ENCODE assay signal across 23 cellular contexts in genomic region chr3:108097326-108098035, GRCh38. TPM values are rescaled to one million over a fixed set of nuclear protein-coding genes. Genes with fewer than 3 reads are reported as not detected.
DNase-seq lines count a peak whose midpoint lies in the region; ATAC-seq, FAIRE-seq and TF ChIP-seq lines count a peak whose summit lies in the region.
"Had no signal": no experiment of that assay in that cellular context is flagged by ENCODE, and none has a peak within 500 bp of the region (broad histone marks: within the 10 kb centered on the region; RNA-seq: fewer than 3 reads in every experiment).

No MANE protein-coding gene starts in this region.

- H3K27me3 Mint-ChIP-seq in activated naive CD8-positive, alpha-beta T cell treated with anti-CD3 and anti-CD28 coated beads, Interleukin-2, amount 10 ng/mL, durations not matched to agents 7 days and 5 days: no peaks in the 10 kb centered on the region
- H3K27me3 Mint-ChIP-seq in activated naive CD8-positive, alpha-beta T cell treated with anti-CD3 and anti-CD28 coated beads, Interleukin-2, amount 50 U/mL, for 24 hours: no peaks in the 10 kb centered on the region
- no peaks in the 10 kb centered on the region for H3K27me3 Mint-ChIP-seq in stimulated activated naive B cell treated with anti-CD40 and anti-IgM and Interleukin-4, amounts not matched to agents 10 μg/mL and 1 μg/mL and 100 μg/mL, for 72 hours

- FAIRE-seq in K562 (lab: Jason Lieb, UNC): no peak
- FAIRE-seq: A204.1, endothelial cell of umbilical vein, pancreas had no signal

- no peaks in the 10 kb centered on the region for H3K36me3 Mint-ChIP-seq in activated naive CD8-positive, alpha-beta T cell treated with anti-CD3 and anti-CD28 coated beads, Interleukin-2, amount 10 ng/mL, durations not matched to agents 7 days and 5 days
- no peaks in the 10 kb centered on the region for H3K36me3 Mint-ChIP-seq in activated naive CD8-positive, alpha-beta T cell treated with anti-CD3 and anti-CD28 coated beads, Interleukin-2, amount 50 U/mL, for 24 hours (ENCODE audit: low read depth)
- peaks cover 1 to 18% of the 10 kb centered on the region in 2 donors for H3K36me3 Mint-ChIP-seq in stimulated activated naive B cell treated with anti-CD40 and anti-IgM and Interleukin-4, amounts not matched to agents 10 μg/mL and 1 μg/mL and 100 μg/mL, for 72 hours

- in situ Hi-C loops in K562 (cut with MboI): no loop called here

- ATAC-seq in activated naive CD8-positive, alpha-beta T cell treated with anti-CD3 and anti-CD28 coated beads, Interleukin-2, amount 10 ng/mL, durations not matched to agents 7 days and 5 days (ENCODE audit: low read depth): no peak
- no peak for ATAC-seq in activated naive CD8-positive, alpha-beta T cell treated with anti-CD3 and anti-CD28 coated beads, Interleukin-2, amount 50 U/mL, for 24 hours
- ATAC-seq in K562 (no peak), HG02840 (IDR thresholded peaks at IDR 0.05; ENCODE audit: low FRiP score, unreplicated experiment) (no peak)
- ATAC-seq in stimulated activated naive B cell treated with anti-CD40 and anti-IgM and Interleukin-4, amounts not matched to agents 10 μg/mL and 1 μg/mL and 100 μg/mL, for 72 hours (replicated peaks): no peak
- ATAC-seq: Panc1, right cardiac atrium had no signal

- POLR2A ChIA-PET in activated naive CD8-positive, alpha-beta T cell treated with anti-CD3 and anti-CD28 coated beads, Interleukin-2, amount 10 ng/mL, durations not matched to agents 7 days and 5 days (lab: Charles Lee): interaction anchor here (1.7 kb wide), 1 partner anchor 27 kb away, joined by 6 read pairs; no protein-coding TSS in a partner anchor
- POLR2A ChIA-PET in K562 (lab: Yijun Ruan, JAX): interaction anchor here (0.6 kb wide), 1 partner anchor 23 kb away, joined by 3 read pairs; no protein-coding TSS in a partner anchor

- peak overlapping the region; percentile 15 for H3K27ac Mint-ChIP-seq in activated naive CD8-positive, alpha-beta T cell treated with anti-CD3 and anti-CD28 coated beads, Interleukin-2, amount 10 ng/mL, durations not matched to agents 7 days and 5 days
- no peak overlapping the region for H3K27ac Mint-ChIP-seq in activated naive CD8-positive, alpha-beta T cell treated with anti-CD3 and anti-CD28 coated beads, Interleukin-2, amount 50 U/mL, for 24 hours
- H3K27ac Mint-ChIP-seq in stimulated activated naive B cell treated with anti-CD40 and anti-IgM and Interleukin-4, amounts not matched to agents 10 μg/mL and 1 μg/mL and 100 μg/mL, for 72 hours: peak overlapping the region; percentile 38
- H3K27ac Mint-ChIP-seq: T-helper 1 cell treated with Interleukin-12 subunit alpha and Interleukin-12 subunit beta and Interleukin-4 antibody, amounts not matched to agents 30 μg/mL and 1 μg/mL, for 36 hours had no signal

- H3K9me3 ChIP-seq in K562 (replicated peaks; ENCODE audit: control insufficient read depth, insufficient read depth, low read depth, low read length) (no peaks in the 10 kb centered on the region), breast epithelium (no peaks in the 10 kb centered on the region)
- H3K9me3 ChIP-seq: pancreas, SJSA1, upper lobe of left lung had no signal

- H3K4me3 ChIP-seq in K562: no peak overlapping the region
- no peak overlapping the region for H3K4me3 ChIP-seq in breast epithelium
- H3K4me3 ChIP-seq: SJSA1, upper lobe of left lung had no signal

- WGBS in K562 (ENCODE audit: insufficient coverage, low coverage, missing lambda C conversion rate): 22% methylated on average over 7 of the region's 8 CpGs

- peaks cover 23 to 68% of the 10 kb centered on the region in 2 experiments for H3K4me1 ChIP-seq in K562 (replicated peaks in 1 of 2; ENCODE audit: control insufficient read depth in 2 of 2, insufficient read depth in 2 of 2, low read length in 2 of 2)
- no peaks in the 10 kb centered on the region for H3K4me1 ChIP-seq in breast epithelium
- H3K4me1 ChIP-seq: pancreas had no signal

- no peak overlapping the region; the same call in 1 of the 2 replicates for H2AFZ ChIP-seq in K562 (ENCODE audit: low read depth, low read length)

- TF ChIP-seq EP300 in K562 (IDR thresholded peaks at IDR 0.05; ENCODE audit: low read length): no peak; the same call in 1 of the 2 replicates

- TF ChIP-seq RAD21 in K562 (CRISPR knock-in tag; conservative IDR thresholded peaks at IDR 0.05 in 1 of 2, IDR thresholded peaks at IDR 0.05 in 1 of 2): no peak

- H3K27me3 ChIP-seq in K562 (ENCODE audit: control insufficient read depth in 2 of 2, insufficient read depth in 2 of 2, low read length in 2 of 2): no peaks in the 10 kb centered on the region
- H3K27me3 ChIP-seq in breast epithelium: no peaks in the 10 kb centered on the region
- H3K27me3 ChIP-seq: pancreas, SJSA1, upper lobe of left lung had no signal

- H3K9me1 ChIP-seq in K562 (ENCODE audit: control insufficient read depth, insufficient read depth, low read length): no peaks in the 10 kb centered on the region

- H3K4me3 Mint-ChIP-seq in activated naive CD8-positive, alpha-beta T cell treated with anti-CD3 and anti-CD28 coated beads, Interleukin-2, amount 10 ng/mL, durations not matched to agents 7 days and 5 days: no peak overlapping the region
- H3K4me3 Mint-ChIP-seq in activated naive CD8-positive, alpha-beta T cell treated with anti-CD3 and anti-CD28 coated beads, Interleukin-2, amount 50 U/mL, for 24 hours: no peak overlapping the region
- no peak overlapping the region for H3K4me3 Mint-ChIP-seq in stimulated activated naive B cell treated with anti-CD40 and anti-IgM and Interleukin-4, amounts not matched to agents 10 μg/mL and 1 μg/mL and 100 μg/mL, for 72 hours
- H3K4me3 Mint-ChIP-seq: T-helper 1 cell treated with Interleukin-12 subunit alpha and Interleukin-12 subunit beta and Interleukin-4 antibody, amounts not matched to agents 30 μg/mL and 1 μg/mL, for 36 hours had no signal

- intact Hi-C loops in K562 (cut with micrococcal nuclease) (loop anchor here (5.0 kb wide), 1 partner anchor 35 kb away; no protein-coding TSS in a partner anchor), breast epithelium (cut with DNase I; ENCODE audit: low total_unique reads) (no loop called here)

- peaks cover 49% of the 10 kb centered on the region for H3K4me1 Mint-ChIP-seq in activated naive CD8-positive, alpha-beta T cell treated with anti-CD3 and anti-CD28 coated beads, Interleukin-2, amount 10 ng/mL, durations not matched to agents 7 days and 5 days
- H3K4me1 Mint-ChIP-seq in activated naive CD8-positive, alpha-beta T cell treated with anti-CD3 and anti-CD28 coated beads, Interleukin-2, amount 50 U/mL, for 24 hours: peaks cover 82% of the 10 kb centered on the region
- peaks cover 58 to 76% of the 10 kb centered on the region in 2 donors for H3K4me1 Mint-ChIP-seq in stimulated activated naive B cell treated with anti-CD40 and anti-IgM and Interleukin-4, amounts not matched to agents 10 μg/mL and 1 μg/mL and 100 μg/mL, for 72 hours

- H3K9ac ChIP-seq in K562 (ENCODE audit: insufficient read depth in 1 of 2, low read depth in 2 of 2, low read length in 2 of 2): no peak overlapping the region

- H3K9me3 Mint-ChIP-seq in activated naive CD8-positive, alpha-beta T cell treated with anti-CD3 and anti-CD28 coated beads, Interleukin-2, amount 10 ng/mL, durations not matched to agents 7 days and 5 days: no peaks in the 10 kb centered on the region
- H3K9me3 Mint-ChIP-seq in activated naive CD8-positive, alpha-beta T cell treated with anti-CD3 and anti-CD28 coated beads, Interleukin-2, amount 50 U/mL, for 24 hours: no peaks in the 10 kb centered on the region
- peaks cover 0 to 1% of the 10 kb centered on the region in 2 donors for H3K9me3 Mint-ChIP-seq in stimulated activated naive B cell treated with anti-CD40 and anti-IgM and Interleukin-4, amounts not matched to agents 10 μg/mL and 1 μg/mL and 100 μg/mL, for 72 hours
- H3K9me3 Mint-ChIP-seq: T-helper 1 cell treated with Interleukin-12 subunit alpha and Interleukin-12 subunit beta and Interleukin-4 antibody, amounts not matched to agents 30 μg/mL and 1 μg/mL, for 36 hours had no signal

- no peaks in the 10 kb centered on the region for H3K79me2 ChIP-seq in K562 (ENCODE audit: control insufficient read depth, insufficient read depth, low read length)

- H3K4me2 ChIP-seq in K562 (ENCODE audit: insufficient read depth, low read length): no peak overlapping the region

- no peak for TF ChIP-seq CTCF in K562 (IDR thresholded peaks at IDR 0.05 in 2 of 3, conservative IDR thresholded peaks at IDR 0.05 in 1 of 3; ENCODE audit: insufficient read depth in 2 of 3, low read depth in 1 of 3, low read length in 3 of 3)
- TF ChIP-seq CTCF in breast epithelium (IDR thresholded peaks at IDR 0.05): no peak

- no peaks in the 10 kb centered on the region for H4K20me1 ChIP-seq in K562 (replicated peaks; ENCODE audit: control insufficient read depth, insufficient read depth, low read length)

- H3K27ac ChIP-seq in K562 (ENCODE audit: extremely low read depth, low read depth, low read length) (no peak overlapping the region), breast epithelium (no peak overlapping the region)
- H3K27ac ChIP-seq: SJSA1, upper lobe of left lung had no signal

- no peak for TF ChIP-seq POLR2A in K562 (conservative IDR thresholded peaks at IDR 0.05)
- no peak for TF ChIP-seq POLR2A in breast epithelium (IDR thresholded peaks at IDR 0.05)

- H3K36me3 ChIP-seq in K562 (ENCODE audit: control insufficient read depth, insufficient read depth, low read length): no peaks in the 10 kb centered on the region
- H3K36me3 ChIP-seq in breast epithelium: no peaks in the 10 kb centered on the region
- H3K36me3 ChIP-seq: pancreas, SJSA1, upper lobe of left lung had no signal

- BruUV-seq in K562 (replicated peaks; lab: Mats Ljungman, UMichigan): no TSS peak

- CTCF ChIA-PET in K562 (lab: Yijun Ruan, JAX; ENCODE audit: low intra/inter-chr PET ratio): no interaction called here

- no peak for DNase-seq in activated naive CD8-positive, alpha-beta T cell treated with anti-CD3 and anti-CD28 coated beads, Interleukin-2, amount 10 ng/mL, durations not matched to agents 7 days and 5 days
- DNase-seq in activated naive CD8-positive, alpha-beta T cell treated with anti-CD3 and anti-CD28 coated beads, Interleukin-2, amount 50 U/mL, for 24 hours: no peak
- DNase-seq in NOMO-1 treated with dmso at 0.1 percent for 144 hours (lab: John Stamatoyannopoulos, UW; ENCODE audit: unreplicated experiment) (peak; percentile 53), K562 (ENCODE audit: extremely low read depth in 1 of 4, low spot score in 3 of 4) (no peak), breast epithelium (ENCODE audit: low spot score in 2 of 2) (no peak)
- no peak for DNase-seq in stimulated activated naive B cell treated with anti-CD40 and anti-IgM and Interleukin-4, amounts not matched to agents 10 μg/mL and 1 μg/mL and 100 μg/mL, for 72 hours
- no peak for DNase-seq in stimulated activated CD4-positive, alpha-beta T cell treated with anti-CD3 and anti-CD28 coated beads, Interleukin-4, amount 100 ng/mL, for 4 hours
- DNase-seq: activated gamma-delta T cell, anterior cingulate cortex, EL, GOT3, mesendoderm, NCI-H1092 treated with DMSO at 0.1 percent for 48 hours, NCI-H1930, pancreas, right cardiac atrium, upper lobe of left lung had no signal

RNA-seq across cellular contexts. Expression of gene CD47, which starts 6.7 kb away (rescaled TPM):
- 100 to 1,000 TPM; 154 to 157 TPM for total RNA-seq in activated naive CD8-positive, alpha-beta T cell treated with anti-CD3 and anti-CD28 coated beads, Interleukin-2, amount 10 ng/mL, durations not matched to agents 7 days and 5 days
- 23.7 and 67.2 TPM in 2 replicates for total RNA-seq in K562 (2011; cell fraction: chromatin; rRNA removed; ENCODE audit: low replicate concordance)
- total RNA-seq in K562 (2011; cell fraction: nucleolus; rRNA removed): 12.6 and 14.2 TPM in 2 replicates
- 44.8 and 62.4 TPM in 2 replicates for total RNA-seq in K562 (2011; cell fraction: nucleoplasm; rRNA removed)
- total RNA-seq in K562 (2014; rRNA removed) (21.3 and 24.3 TPM in 2 replicates), K562 (2014; rRNA removed; fragmentation: Illumina TruSeq; extraction: Trizol) (54.4 and 64.0 TPM in 2 replicates), K562 (2015; rRNA removed; fragmentation: Illumina TruSeq; extraction: Trizol) (38.5 and 41.5 TPM in 2 replicates), K562 (2021) (36.2 and 36.3 TPM in 2 replicates), breast epithelium (100 to 1,000 TPM in 1 of 3 donors, 10 to 100 TPM in 2; 52.8 to 126 (median 85.5) TPM)
- polyA plus RNA-seq in K562 (2011; rRNA removed) (27.5 and 62.6 TPM in 2 replicates), K562 (2014; fragmentation: Illumina TruSeq; extraction: Trizol) (36.3 and 38.1 TPM in 2 replicates), K562 (2014; fragmentation: Nextera tagmentation; extraction: Ambion mirVana) (10 to 100 TPM; 10.2 to 14.9 TPM), K562 (2014; rRNA removed) (29.8 and 38.7 TPM in 2 replicates)
- 15.3 and 38.6 TPM in 2 replicates for polyA plus RNA-seq in K562 (2011; cell fraction: cytosol; rRNA removed)
- 22.4 and 32.0 TPM in 2 replicates for polyA plus RNA-seq in K562 (2011; cell fraction: nucleus; rRNA removed)
- polyA plus RNA-seq in K562 (2012): 42.9 and 74.0 TPM in 2 replicates
- 28.5 and 46.2 TPM in 2 replicates for polyA minus RNA-seq in K562 (2011; rRNA and poly(A)+ RNA removed)
- polyA minus RNA-seq in K562 (2011; cell fraction: cytosol; rRNA and poly(A)+ RNA removed): 8.7 and 22.3 TPM in 2 replicates
- polyA minus RNA-seq in K562 (2011; cell fraction: nucleus; rRNA and poly(A)+ RNA removed): 19.5 and 38.5 TPM in 2 replicates
